In the genomic region with DNA sequence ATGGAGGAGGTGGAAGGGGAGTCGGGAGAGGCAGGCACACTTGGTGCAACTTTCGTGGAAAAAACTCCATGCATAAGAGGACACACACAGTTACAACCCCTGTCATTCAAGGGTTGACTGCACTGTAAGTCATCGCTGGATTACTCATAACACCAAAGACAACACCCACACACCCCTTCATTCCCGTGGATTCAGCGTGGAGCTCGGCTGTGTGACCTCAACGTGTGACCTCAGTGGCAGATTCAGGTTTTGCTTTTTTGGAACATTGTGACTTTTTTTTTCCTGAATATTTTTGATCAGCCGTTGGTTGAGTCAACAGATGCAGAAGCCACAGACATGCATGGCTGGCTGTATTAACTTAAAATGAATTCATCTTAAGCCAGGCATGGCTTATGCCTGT, we compare ENCODE assay signal across 20 cellular contexts. TPM values are rescaled to one million over a fixed set of nuclear protein-coding genes. Genes with fewer than 3 reads are reported as not detected.
DNase-seq lines count a peak whose midpoint lies in the region; ATAC-seq and TF ChIP-seq lines count a peak whose summit lies in the region.
"Had no signal": no experiment of that assay in that cellular context is flagged by ENCODE, and none has a peak within 500 bp of the region (broad histone marks: within the 10 kb centered on the region; RNA-seq: fewer than 3 reads in every experiment).

No MANE protein-coding gene starts in this region.

- H3K27me3 Mint-ChIP-seq in WTC11 (ENCODE audit: low read depth): peaks cover 21% of the 10 kb centered on the region
- H3K27me3 Mint-ChIP-seq: T-helper 17 cell had no signal

- no peaks in the 10 kb centered on the region for H4K20me1 ChIP-seq in BLaER1

- peak overlapping the region; percentile 54 for H3K4me2 ChIP-seq in BLaER1

- TF ChIP-seq CTCF in RWPE1 (conservative IDR thresholded peaks at IDR 0.05; ENCODE audit: low read depth) (no peak), WTC11 (IDR thresholded peaks at IDR 0.05) (no peak)

- H3K4me1 Mint-ChIP-seq in WTC11: no peaks in the 10 kb centered on the region
- H3K4me1 Mint-ChIP-seq: endodermal cell, T-helper 17 cell had no signal

- no peaks in the 10 kb centered on the region for H3K36me3 ChIP-seq in BLaER1
- H3K36me3 ChIP-seq: Peyer's patch, thoracic aorta had no signal

- H3K27ac ChIP-seq in BLaER1 (peak overlapping the region; percentile 50; the same call in 1 of the 2 replicates), RWPE1 (no peak overlapping the region)
- H3K27ac ChIP-seq: HL-60, Peyer's patch, thoracic aorta had no signal

- no peak overlapping the region for H3K4me3 Mint-ChIP-seq in WTC11
- H3K4me3 Mint-ChIP-seq: endodermal cell, T-helper 17 cell had no signal

- peaks cover 33% of the 10 kb centered on the region for H3K4me1 ChIP-seq in BLaER1
- H3K4me1 ChIP-seq: Peyer's patch had no signal

- no peaks in the 10 kb centered on the region for H3K27me3 ChIP-seq in BLaER1
- H3K27me3 ChIP-seq: Peyer's patch had no signal

- no peak overlapping the region for H3K27ac Mint-ChIP-seq in WTC11
- H3K27ac Mint-ChIP-seq: endodermal cell, T-helper 17 cell had no signal

- peaks cover 60% of the 10 kb centered on the region for H3K9me3 ChIP-seq in BLaER1

- no peak overlapping the region for H3K9ac ChIP-seq in BLaER1

- H3K4me3 ChIP-seq in BLaER1: no peak overlapping the region
- H3K4me3 ChIP-seq: Peyer's patch, thoracic aorta had no signal

- DNase-seq in A172 (ENCODE audit: low spot score) (peak; percentile 14), RKO (ENCODE audit: low spot score) (peak; percentile 62), fibroblast of peridontal ligament (ENCODE audit: extremely low read depth) (peak; percentile 31), RWPE1 (ENCODE audit: low spot score) (no peak), mesenteric fat pad (ENCODE audit: low spot score) (no peak), WTC11 (ENCODE audit: low spot score) (no peak)
- DNase-seq: activated naive CD4-positive, alpha-beta T cell; central memory CD4-positive, alpha-beta T cell; endodermal cell; glutamatergic neuron; Karpas-422; kidney; NCI-H187 treated with DMSO at 0.1 percent for 48 hours; NCI-H524 treated with DMSO at 0.1 percent for 48 hours; T-helper 17 cell had no signal

- CTCF ChIA-PET in RWPE1 (lab: Yijun Ruan, JAX) (interaction anchor here (0.6 to 0.7 kb wide), 2 partner anchors 21 to 63 kb away, joined by 3 to 5 read pairs; no protein-coding TSS in a partner anchor), WTC11 (lab: Charles Lee) (interaction anchor here (1.4 kb wide), 1 partner anchor 24 kb away, joined by 3 read pairs; no protein-coding TSS in a partner anchor)

- POLR2A ChIA-PET in RWPE1 (lab: Yijun Ruan, JAX; ENCODE audit: low non-redundant PET) (no interaction called here), WTC11 (lab: Charles Lee) (no interaction called here)

- peaks cover 14% of the 10 kb centered on the region for H3K36me3 Mint-ChIP-seq in WTC11

- H3K9me3 Mint-ChIP-seq in WTC11: peaks cover 49% of the 10 kb centered on the region

- no peak for ATAC-seq in HG02870 (IDR thresholded peaks at IDR 0.05; ENCODE audit: unreplicated experiment)
- ATAC-seq in WTC11: no peak
- ATAC-seq: T-helper 17 cell had no signal

TF ChIP-seq in WTC11, 78 proteins besides CTCF, POLR2A, EP300 and RAD21:
- TF ChIP-seq MYBL2 (CRISPR knock-in tag; IDR thresholded peaks at IDR 0.05) (no peak), PREB (CRISPR knock-in tag; IDR thresholded peaks at IDR 0.05; ENCODE audit: borderline replicate concordance) (no peak), MLX (CRISPR knock-in tag; IDR thresholded peaks at IDR 0.05) (no peak), SMAD4 (CRISPR knock-in tag; IDR thresholded peaks at IDR 0.05) (no peak), ZNF671 (CRISPR knock-in tag; IDR thresholded peaks at IDR 0.05) (no peak), E2F1 (CRISPR knock-in tag; IDR thresholded peaks at IDR 0.05) (no peak), E2F4 (CRISPR knock-in tag; IDR thresholded peaks at IDR 0.05; ENCODE audit: borderline replicate concordance, low read depth) (no peak), KAT7 (CRISPR knock-in tag; IDR thresholded peaks at IDR 0.05; ENCODE audit: borderline replicate concordance) (no peak), FOXP4 (CRISPR knock-in tag; IDR thresholded peaks at IDR 0.05) (no peak), GABPB1 (CRISPR knock-in tag; IDR thresholded peaks at IDR 0.05) (no peak)
- TF ChIP-seq, protein P1, sequence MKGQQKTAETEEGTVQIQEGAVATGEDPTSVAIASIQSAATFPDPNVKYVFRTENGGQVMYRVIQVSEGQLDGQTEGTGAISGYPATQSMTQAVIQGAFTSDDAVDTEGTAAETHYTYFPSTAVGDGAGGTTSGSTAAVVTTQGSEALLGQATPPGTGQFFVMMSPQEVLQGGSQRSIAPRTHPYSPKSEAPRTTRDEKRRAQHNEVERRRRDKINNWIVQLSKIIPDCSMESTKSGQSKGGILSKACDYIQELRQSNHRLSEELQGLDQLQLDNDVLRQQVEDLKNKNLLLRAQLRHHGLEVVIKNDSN (CRISPR knock-in tag; IDR thresholded peaks at IDR 0.05): no peak

RNA-seq across cellular contexts. Expression of gene MUC5AC, which starts 19.7 kb away (rescaled TPM):
- not detected in 2 replicates for total RNA-seq in A172 (2014; rRNA removed; shearing (Covaris generic))
- not detected for total RNA-seq in mesenteric fat pad
- total RNA-seq in WTC11 (2021): under 0.01 TPM in 1 of 3 replicates, not detected in the others
- total RNA-seq: endodermal cell, Peyer's patch, T-helper 17 cell had no signal

Comparison
In these comparisons a context has a peak if more than half of its experiments do, and no peak if none do; other contexts are left out.
1. DNase-seq: peak in A172 (single experiment), RKO (single experiment) and fibroblast of peridontal ligament (single experiment); none in RWPE1 (single experiment), mesenteric fat pad (single experiment) and WTC11 (single experiment).